1 cellular context compared by ENCODE assay signal in genomic region chr14:20493634-20494033, GRCh38.
TF ChIP-seq lines count a peak whose summit lies in the region.

No MANE protein-coding gene starts in this region.

TF ChIP-seq in GM23338, 12 proteins besides CTCF, POLR2A, EP300 and RAD21 (continued from another document):
- no peak for TF ChIP-seq ZNF462 (CRISPR knock-in tag; IDR thresholded peaks at IDR 0.05)
